In genomic region chr1:156601122-156601830, GRCh38 we compare ENCODE assay signal across 8 cellular contexts. TPM values are rescaled to one million over a fixed set of nuclear protein-coding genes. Genes with fewer than 3 reads are reported as not detected.
A peak's percentile ranks its signal among the peaks of the same experiment; 100 is the strongest.
DNase-seq lines count a peak whose midpoint lies in the region; ATAC-seq and TF ChIP-seq lines count a peak whose summit lies in the region.

TSS of gene GPATCH4 (minus strand) at chr1:156601479.

- H3K4me1 Mint-ChIP-seq in activated CD4-positive, alpha-beta T cell treated with anti-CD3 and anti-CD28 coated beads, Interleukin-2, amount 10 ng/mL, durations not matched to agents 7 days and 5 days: peaks cover 36% of the 10 kb centered on the region

- CTCF ChIA-PET in activated CD4-positive, alpha-beta T cell treated with anti-CD3 and anti-CD28 coated beads, Interleukin-2, amount 10 ng/mL, durations not matched to agents 7 days and 5 days (lab: Charles Lee): interaction anchor here (0.6 to 2.4 kb wide), 4 partner anchors 120 to 607 kb away, joined by 3 to 9 read pairs (median 6); no protein-coding TSS in a partner anchor

- no peak for TF ChIP-seq CTCF in GM10266 (IDR thresholded peaks at IDR 0.05; ENCODE audit: control insufficient read depth, insufficient read depth, low read depth, missing control alignments)

- POLR2A ChIA-PET in activated CD4-positive, alpha-beta T cell treated with anti-CD3 and anti-CD28 coated beads, Interleukin-2, amount 10 ng/mL, durations not matched to agents 7 days and 5 days (lab: Charles Lee): interaction anchor here (0.6 kb wide), 2 partner anchors 77 to 116 kb away, joined by 4 to 6 read pairs; no protein-coding TSS in a partner anchor

- no peaks in the 10 kb centered on the region for H3K9me3 Mint-ChIP-seq in activated CD4-positive, alpha-beta T cell treated with anti-CD3 and anti-CD28 coated beads, Interleukin-2, amount 10 ng/mL, durations not matched to agents 7 days and 5 days

- H3K27ac Mint-ChIP-seq in activated CD4-positive, alpha-beta T cell treated with anti-CD3 and anti-CD28 coated beads, Interleukin-2, amount 10 ng/mL, durations not matched to agents 7 days and 5 days: peak within 1 kb of the TSS; percentile 91

- H3K36me3 Mint-ChIP-seq in activated CD4-positive, alpha-beta T cell treated with anti-CD3 and anti-CD28 coated beads, Interleukin-2, amount 10 ng/mL, durations not matched to agents 7 days and 5 days (ENCODE audit: low read depth): peaks cover 16% of the 10 kb centered on the region

- no peaks in the 10 kb centered on the region for H3K27me3 Mint-ChIP-seq in activated CD4-positive, alpha-beta T cell treated with anti-CD3 and anti-CD28 coated beads, Interleukin-2, amount 10 ng/mL, durations not matched to agents 7 days and 5 days

- ATAC-seq in HG03196 (IDR thresholded peaks at IDR 0.05; ENCODE audit: unreplicated experiment): peak; percentile 46
- peak; percentile 93 for ATAC-seq in left lobe of liver
- ATAC-seq in HG02588 (IDR thresholded peaks at IDR 0.05; ENCODE audit: unreplicated experiment): no peak

- DNase-seq in GM10266 (ENCODE audit: extremely low spot score) (peak; percentile 69), NCI-H526 treated with DMSO at 0.1 percent for 48 hours (lab: John Stamatoyannopoulos, UW) (peak; percentile 96), dedifferentiated amniotic fluid mesenchymal stem cell (ENCODE audit: extremely low spot score) (peak; percentile 96), left lobe of liver (ENCODE audit: low spot score) (peak; percentile 79)
- DNase-seq in activated CD4-positive, alpha-beta T cell treated with anti-CD3 and anti-CD28 coated beads, Interleukin-2, amount 10 ng/mL, durations not matched to agents 7 days and 5 days: peak; percentile 88
- DNase-seq in stimulated activated CD4-positive, alpha-beta T cell treated with anti-CD3 and anti-CD28 coated beads, Interleukin-2, amount 100 ng/mL, for 24 hours: peak; percentile 80

- H3K4me3 Mint-ChIP-seq in activated CD4-positive, alpha-beta T cell treated with anti-CD3 and anti-CD28 coated beads, Interleukin-2, amount 10 ng/mL, durations not matched to agents 7 days and 5 days: peak within 1 kb of the TSS; percentile 96

RNA-seq across cellular contexts. Expression of gene GPATCH4, which starts in this region (rescaled TPM):
- total RNA-seq in activated CD4-positive, alpha-beta T cell treated with anti-CD3 and anti-CD28 coated beads, Interleukin-2, amount 10 ng/mL, durations not matched to agents 7 days and 5 days: 10 to 100 TPM; 29.9 to 33.4 TPM
- total RNA-seq in left lobe of liver: 7.3 TPM
